11 cellular contexts compared by ENCODE assay signal in the genomic region with DNA sequence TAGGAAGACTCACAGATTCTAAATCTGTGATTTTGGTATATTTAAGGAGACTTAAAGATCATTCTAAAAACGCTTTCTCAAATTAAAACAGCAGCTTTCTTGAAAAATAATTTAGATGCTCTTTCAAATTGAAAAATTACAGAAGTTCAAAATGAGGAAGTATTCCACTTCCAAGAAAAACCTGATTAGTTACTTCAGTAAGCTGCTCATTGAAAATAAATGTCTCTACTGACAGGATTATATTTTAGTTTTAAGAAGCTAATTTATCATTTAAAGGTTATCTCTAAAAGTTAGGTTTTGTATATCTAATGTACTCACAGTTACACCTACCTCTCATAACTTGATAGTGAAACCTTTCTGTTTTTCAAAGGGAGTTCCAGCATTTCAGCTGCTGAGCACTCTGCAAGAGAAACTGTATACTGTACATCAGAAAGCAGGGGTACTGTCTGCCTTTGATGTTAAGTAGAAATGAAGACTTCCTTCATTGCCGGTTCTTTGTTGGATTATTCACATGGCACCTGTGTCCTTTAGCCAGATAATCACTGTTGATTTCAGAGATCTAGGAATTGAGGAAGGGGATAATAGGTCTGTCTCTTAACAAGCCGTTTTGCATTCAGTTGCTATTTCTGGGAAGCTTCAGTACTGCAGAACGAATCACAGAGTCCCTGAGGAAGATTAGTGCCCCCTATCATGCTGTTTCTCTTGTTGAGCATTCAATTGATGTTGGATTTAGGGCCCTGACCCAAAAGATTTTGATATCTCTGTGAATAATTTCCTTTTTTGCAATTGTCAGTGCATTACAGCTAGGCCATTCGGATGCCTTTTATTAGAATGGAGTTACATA.
A peak's percentile ranks its signal among the peaks of the same experiment; 100 is the strongest.
DNase-seq lines count a peak whose midpoint lies in the region; ATAC-seq, FAIRE-seq and TF ChIP-seq lines count a peak whose summit lies in the region.
"Had no signal": no experiment of that assay in that cellular context is flagged by ENCODE, and none has a peak within 500 bp of the region (broad histone marks: within the 10 kb centered on the region; RNA-seq: fewer than 3 reads in every experiment).

No MANE protein-coding gene starts in this region.

- DNase-seq in GM12891 (ENCODE audit: insufficient read length, low spot score) (no peak), SKM-1 (lab: John Stamatoyannopoulos, UW; ENCODE audit: unreplicated experiment) (peak; percentile 35), medulla oblongata (ENCODE audit: extremely low spot score) (peak; percentile 55), NCI-H1105 (lab: John Stamatoyannopoulos, UW) (no peak), DMS53 (lab: John Stamatoyannopoulos, UW) (no peak)
- DNase-seq: heart left ventricle, NCI-H2171, stomach had no signal

- ATAC-seq in HG02885 (IDR thresholded peaks at IDR 0.05; ENCODE audit: poor library complexity, unreplicated experiment) (peak; percentile 73), HG02840 (IDR thresholded peaks at IDR 0.05; ENCODE audit: low FRiP score, unreplicated experiment) (no peak), GM19324 (IDR thresholded peaks at IDR 0.05; ENCODE audit: low FRiP score, unreplicated experiment) (no peak)
- ATAC-seq: heart left ventricle had no signal

- FAIRE-seq in GM12891 (lab: Jason Lieb, UNC): no peak

- TF ChIP-seq POLR2A in GM12891 (IDR thresholded peaks at IDR 0.05; ENCODE audit: low read depth, low read length): no peak

TF ChIP-seq in GM12891, 5 proteins besides CTCF, POLR2A, EP300 and RAD21:
- TF ChIP-seq SPI1 (IDR thresholded peaks at IDR 0.05; ENCODE audit: low read depth, low read length) (peak; percentile 31), TAF1 (IDR thresholded peaks at IDR 0.05; ENCODE audit: low read depth, low read length) (no peak)

Comparison
In these comparisons a context has a peak if more than half of its experiments do, and no peak if none do; other contexts are left out.
1. DNase-seq: peak in SKM-1 (single experiment) and medulla oblongata (single experiment); none in GM12891 (single experiment), NCI-H1105 (single experiment) and DMS53 (single experiment).